ENCODE assay signal across 14 cellular contexts in the genomic region with DNA sequence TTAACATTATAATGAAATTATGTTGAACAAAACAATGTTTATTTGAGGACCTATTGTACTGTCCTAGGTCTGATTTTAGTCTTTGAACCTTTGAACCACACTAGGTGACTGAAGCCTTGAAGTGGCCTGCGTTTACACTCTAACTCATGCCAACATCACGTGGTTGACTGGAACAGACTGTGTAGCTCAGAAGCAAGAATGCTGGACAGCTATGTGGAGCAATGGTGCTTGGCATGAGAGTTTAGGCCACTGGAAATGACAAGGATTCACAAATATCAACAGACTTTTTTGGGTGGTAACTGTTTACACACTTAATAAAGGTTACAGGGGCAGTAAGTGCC.
"Had no signal": no experiment of that assay in that cellular context is flagged by ENCODE, and none has a peak within 500 bp of the region (broad histone marks: within the 10 kb centered on the region; RNA-seq: fewer than 3 reads in every experiment).

No MANE protein-coding gene starts in this region.

- ATAC-seq: activated CD4-positive, alpha-beta T cell treated with anti-CD3 and anti-CD28 coated beads for 36 hours; natural killer cell treated with Interleukin-12 subunit alpha and Interleukin-12 subunit beta and Interleukin-15 and Interleukin-18, amount 100 ng/mL, for 72 hours; pancreas; WTC11 had no signal

- H3K4me3 ChIP-seq: colonic mucosa, lower lobe of right lung, pancreas had no signal

- H3K36me3 ChIP-seq: colonic mucosa, lower lobe of right lung, neutrophil, pancreas had no signal

- DNase-seq: activated CD4-positive, alpha-beta memory T cell treated with anti-CD3 and anti-CD28 coated beads for 36 hours; activated CD4-positive, alpha-beta T cell treated with anti-CD3 and anti-CD28 coated beads for 36 hours; activated T-cell treated with anti-CD3 and anti-CD28 coated beads for 4 hours; colonic mucosa; erythroblast; foreskin melanocyte; kidney; lower lobe of right lung; pancreas; stimulated activated naive CD4-positive, alpha-beta T cell; SW 1271 had no signal

- H3K9me3 ChIP-seq: colonic mucosa, neutrophil, pancreas had no signal

- H3K27me3 ChIP-seq: colonic mucosa, neutrophil, pancreas had no signal

- H3K27ac ChIP-seq: colonic mucosa, lower lobe of right lung, neutrophil, pancreas had no signal

- H3K4me1 ChIP-seq: colonic mucosa, lower lobe of right lung, pancreas had no signal
